Comparison of ENCODE assay signal across 27 cellular contexts in the genomic region with DNA sequence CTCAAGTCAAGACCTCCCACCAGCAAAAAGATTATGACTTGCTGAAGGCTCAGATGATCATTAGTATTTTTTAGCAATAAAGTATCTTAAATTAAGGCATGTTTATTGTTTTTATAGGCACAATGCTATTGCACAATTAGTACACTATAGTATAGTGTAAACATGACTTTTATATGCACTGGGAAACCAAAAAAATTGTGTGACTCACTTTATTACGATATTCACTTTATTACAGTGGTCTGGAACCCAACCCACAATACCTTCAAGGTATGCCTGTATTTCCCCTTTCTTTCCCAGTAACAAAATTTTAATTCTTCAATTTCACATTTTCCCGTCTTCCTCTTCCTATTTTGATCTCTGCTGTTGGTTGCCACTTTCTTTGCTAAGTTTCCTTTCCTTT. TPM values are rescaled to one million over a fixed set of nuclear protein-coding genes. Genes with fewer than 3 reads are reported as not detected.
"Had no signal": no experiment of that assay in that cellular context is flagged by ENCODE, and none has a peak within 500 bp of the region (broad histone marks: within the 10 kb centered on the region; RNA-seq: fewer than 3 reads in every experiment).

No MANE protein-coding gene starts in this region.

- H3K9me3 ChIP-seq: left lung, pancreas, prostate gland, testis, thyroid gland, transverse colon, upper lobe of left lung, vagina had no signal

- H3K4me3 ChIP-seq: left lung, lung, pancreas, prostate gland, skin epidermis, stomach, testis, thyroid gland, transverse colon, upper lobe of left lung, vagina had no signal

- DNase-seq: hippocampal formation; kidney glomerular epithelial cell; left cardiac atrium; left lung; mesendoderm; naive thymus-derived CD8-positive, alpha-beta T cell; pancreas; retina; right cardiac atrium; stimulated activated CD4-positive, alpha-beta T cell treated with anti-CD3 and anti-CD28 coated beads, Interleukin-12 subunit alpha, Interleukin-12 subunit beta, amount 100 ng/mL, for 4 hours; stimulated activated CD4-positive, alpha-beta T cell treated with anti-CD3 and anti-CD28 coated beads, Interleukin-15, amount 100 ng/mL, for 24 hours; stimulated activated CD4-positive, alpha-beta T cell treated with anti-CD3 and anti-CD28 coated beads, Interleukin-2, amount 100 ng/mL, for 24 hours; stimulated activated CD4-positive, alpha-beta T cell treated with anti-CD3 and anti-CD28 coated beads, Interleukin-4, amount 100 ng/mL, for 1 hour; stimulated activated naive B cell treated with anti-CD40 and anti-IgM and Interleukin-4, amounts not matched to agents 10 μg/mL and 1 μg/mL and 100 μg/mL, for 72 hours; stimulated activated naive CD8-positive, alpha-beta T cell treated with anti-CD3 and anti-CD28 coated beads, Interleukin-15, Interleukin-2, amounts not matched to agents 100 U/mL and 50 U/mL, for 24 hours; stomach; testis; thyroid gland; transverse colon; upper lobe of left lung had no signal

- H3K27ac ChIP-seq: left lung, pancreas, prostate gland, skin epidermis, stomach, testis, thyroid gland, transverse colon, upper lobe of left lung, vagina had no signal

- ATAC-seq: left cardiac atrium; left lung; naive thymus-derived CD8-positive, alpha-beta T cell; pancreas; right cardiac atrium; sciatic nerve; stimulated activated naive B cell treated with anti-CD40 and anti-IgM and Interleukin-4, amounts not matched to agents 10 μg/mL and 1 μg/mL and 100 μg/mL, for 72 hours; stimulated activated naive CD8-positive, alpha-beta T cell treated with anti-CD3 and anti-CD28 coated beads, Interleukin-15, Interleukin-2, amounts not matched to agents 100 U/mL and 50 U/mL, for 24 hours had no signal

- H3K4me1 ChIP-seq: left lung, pancreas, prostate gland, stomach, testis, thyroid gland, transverse colon, upper lobe of left lung, vagina had no signal

- H3K36me3 ChIP-seq: left lung, pancreas, prostate gland, stomach, thyroid gland, transverse colon, upper lobe of left lung, vagina had no signal

- H3K27me3 ChIP-seq: left lung, pancreas, stomach, testis, thyroid gland, transverse colon, upper lobe of left lung, vagina had no signal

RNA-seq across cellular contexts. Expression of a gene that starts 37.7 kb away (rescaled TPM):
- total RNA-seq: left cardiac atrium, osteoblast, sciatic nerve had no signal
- polyA plus RNA-seq: keratinocyte had no signal
